In genomic region chr13:109126973-109127615, GRCh38 we compare ENCODE assay signal across 16 cellular contexts.
A peak's percentile ranks its signal among the peaks of the same experiment; 100 is the strongest.
DNase-seq lines count a peak whose midpoint lies in the region; ATAC-seq and TF ChIP-seq lines count a peak whose summit lies in the region.
"Had no signal": no experiment of that assay in that cellular context is flagged by ENCODE, and none has a peak within 500 bp of the region (broad histone marks: within the 10 kb centered on the region; RNA-seq: fewer than 3 reads in every experiment).

No MANE protein-coding gene starts in this region.

- H3K4me1 ChIP-seq in SK-N-SH (ENCODE audit: control insufficient read depth in 1 of 2, insufficient read depth in 2 of 2, low read depth in 1 of 2, low read length in 1 of 2) (peaks cover 0 to 9% of the 10 kb centered on the region in 2 experiments; a peak in 3 of 4 replicates), neural progenitor cell (peaks cover 36% of the 10 kb centered on the region)
- H3K4me1 ChIP-seq: SJCRH30 had no signal

- no peak for TF ChIP-seq EP300 in SK-N-SH (IDR thresholded peaks at IDR 0.05; ENCODE audit: borderline replicate concordance in 1 of 2, low read depth in 1 of 2, low read length in 1 of 2)

- H3K9me3 ChIP-seq in SK-N-SH (no peaks in the 10 kb centered on the region), neural progenitor cell (ENCODE audit: low read depth) (no peaks in the 10 kb centered on the region)
- H3K9me3 ChIP-seq: SJCRH30 had no signal

- no peak overlapping the region for H3K4me3 Mint-ChIP-seq in neural progenitor cell
- no peak overlapping the region for H3K4me3 Mint-ChIP-seq in activated naive CD8-positive, alpha-beta T cell treated with anti-CD3 and anti-CD28 coated beads, Interleukin-2, amount 50 U/mL, for 24 hours
- H3K4me3 Mint-ChIP-seq: B cell had no signal

- DNase-seq in Ammon's horn (ENCODE audit: low spot score) (peak; percentile 52), SK-N-SH (peak; percentile 75), cerebellar cortex (ENCODE audit: low spot score) (peak; percentile 5), neural progenitor cell (ENCODE audit: low spot score) (peak; percentile 63), erythroblast (lab: John Stamatoyannopoulos, UW) (no peak), kidney glomerular epithelial cell (lab: John Stamatoyannopoulos, UW) (no peak)
- DNase-seq in activated naive CD8-positive, alpha-beta T cell treated with anti-CD3 and anti-CD28 coated beads, Interleukin-2, amount 50 U/mL, for 24 hours: no peak
- DNase-seq: DMS79, KBM-7, NCI-H1092, NCI-H1436, NCI-H187 treated with DMSO at 0.1 percent for 48 hours, NCI-H774, OCI-M1, SJCRH30 had no signal

- H3K4me2 ChIP-seq in SK-N-SH: no peak overlapping the region
- H3K4me2 ChIP-seq in neural progenitor cell: peak overlapping the region; percentile 25

- no peaks in the 10 kb centered on the region for H3K36me3 Mint-ChIP-seq in neural progenitor cell
- no peaks in the 10 kb centered on the region for H3K36me3 Mint-ChIP-seq in activated naive CD8-positive, alpha-beta T cell treated with anti-CD3 and anti-CD28 coated beads, Interleukin-2, amount 50 U/mL, for 24 hours (ENCODE audit: low read depth)

- TF ChIP-seq CTCF in SK-N-SH (IDR thresholded peaks at IDR 0.05) (no peak), neural progenitor cell (IDR thresholded peaks at IDR 0.05) (no peak)

- WGBS in SK-N-SH (ENCODE audit: low lambda C conversion rate): 71% methylated on average over 30 of the region's 32 CpGs

- H3K27me3 Mint-ChIP-seq in neural progenitor cell (ENCODE audit: insufficient read depth, low read depth): no peaks in the 10 kb centered on the region
- H3K27me3 Mint-ChIP-seq in activated naive CD8-positive, alpha-beta T cell treated with anti-CD3 and anti-CD28 coated beads, Interleukin-2, amount 50 U/mL, for 24 hours: no peaks in the 10 kb centered on the region
- H3K27me3 Mint-ChIP-seq: B cell had no signal

- POLR2A ChIA-PET in SK-N-SH (lab: Yijun Ruan, JAX): interaction anchor here (0.6 kb wide), 1 partner anchor 12 kb away, joined by 4 read pairs; no protein-coding TSS in a partner anchor

- CTCF ChIA-PET in SK-N-SH (lab: Yijun Ruan, JAX): no interaction called here

- no peak for TF ChIP-seq RAD21 in SK-N-SH (IDR thresholded peaks at IDR 0.05; ENCODE audit: low read length)

- no peak overlapping the region; a peak in 1 of 4 replicates for H3K4me3 ChIP-seq in SK-N-SH (ENCODE audit: low read depth in 2 of 2, low read length in 1 of 2)
- H3K4me3 ChIP-seq in neural progenitor cell: no peak overlapping the region
- H3K4me3 ChIP-seq: SJCRH30 had no signal

- H3F3A ChIP-seq in SK-N-SH (replicated peaks; ENCODE audit: insufficient read depth) (no peaks in the 10 kb centered on the region), neural progenitor cell (ENCODE audit: low read depth) (no peaks in the 10 kb centered on the region)

- H3K9ac ChIP-seq in SK-N-SH: no peak overlapping the region
- no peak overlapping the region for H3K9ac ChIP-seq in neural progenitor cell

- TF ChIP-seq POLR2A in erythroblast (IDR thresholded peaks at IDR 0.05; ENCODE audit: low read length): no peak

- no peaks in the 10 kb centered on the region for H3K9me2 ChIP-seq in SK-N-SH

- H3K79me2 ChIP-seq in SK-N-SH (ENCODE audit: insufficient read depth) (no peaks in the 10 kb centered on the region), neural progenitor cell (ENCODE audit: low read depth) (no peaks in the 10 kb centered on the region)

- H2AFZ ChIP-seq in SK-N-SH (ENCODE audit: low read depth) (no peak overlapping the region), neural progenitor cell (replicated peaks) (peak overlapping the region; percentile 38)

- H3K27ac ChIP-seq in SK-N-SH (ENCODE audit: low read depth in 2 of 2, low read length in 1 of 2): peak overlapping the region in 1 of 2 experiments; percentile 74; a peak in 2 of 4 replicates
- H3K27ac ChIP-seq in neural progenitor cell: no peak overlapping the region
- H3K27ac ChIP-seq: SJCRH30 had no signal

- H3K36me3 ChIP-seq in SK-N-SH (replicated peaks in 1 of 2; ENCODE audit: control insufficient read depth in 1 of 2, insufficient read depth in 2 of 2, low read length in 1 of 2): no peaks in the 10 kb centered on the region
- H3K36me3 ChIP-seq in neural progenitor cell: no peaks in the 10 kb centered on the region
- H3K36me3 ChIP-seq: SJCRH30 had no signal

- ATAC-seq in activated naive CD8-positive, alpha-beta T cell treated with anti-CD3 and anti-CD28 coated beads, Interleukin-2, amount 50 U/mL, for 24 hours: no peak

- peaks cover 49% of the 10 kb centered on the region for H3K4me1 Mint-ChIP-seq in neural progenitor cell
- H3K4me1 Mint-ChIP-seq in activated naive CD8-positive, alpha-beta T cell treated with anti-CD3 and anti-CD28 coated beads, Interleukin-2, amount 50 U/mL, for 24 hours: no peaks in the 10 kb centered on the region

- H4K20me1 ChIP-seq in SK-N-SH (ENCODE audit: insufficient read depth) (no peaks in the 10 kb centered on the region), neural progenitor cell (ENCODE audit: low read depth) (no peaks in the 10 kb centered on the region)

- no peaks in the 10 kb centered on the region for H3K9me3 Mint-ChIP-seq in neural progenitor cell
- H3K9me3 Mint-ChIP-seq in activated naive CD8-positive, alpha-beta T cell treated with anti-CD3 and anti-CD28 coated beads, Interleukin-2, amount 50 U/mL, for 24 hours: no peaks in the 10 kb centered on the region

- no peak overlapping the region for H3K27ac Mint-ChIP-seq in neural progenitor cell
- H3K27ac Mint-ChIP-seq in activated naive CD8-positive, alpha-beta T cell treated with anti-CD3 and anti-CD28 coated beads, Interleukin-2, amount 50 U/mL, for 24 hours: no peak overlapping the region
- H3K27ac Mint-ChIP-seq: B cell had no signal

- H3K27me3 ChIP-seq in SK-N-SH (ENCODE audit: insufficient read depth) (no peaks in the 10 kb centered on the region), neural progenitor cell (no peaks in the 10 kb centered on the region)
- H3K27me3 ChIP-seq: SJCRH30 had no signal

TF ChIP-seq in SK-N-SH, 30 proteins besides CTCF, POLR2A, EP300 and RAD21:
- TF ChIP-seq YY1 (IDR thresholded peaks at IDR 0.05; ENCODE audit: low read depth): no peak
- TF ChIP-seq MXI1 (IDR thresholded peaks at IDR 0.05; ENCODE audit: low read depth, low read length): 0 out of 2 replicates have a peak, but pooled peaks have one; percentile 6

Comparison
In these comparisons a context has a peak if more than half of its experiments do, and no peak if none do; other contexts are left out.
1. DNase-seq: peak in Ammon's horn (single experiment), SK-N-SH (single experiment), cerebellar cortex (single experiment) and neural progenitor cell (single experiment); none in activated naive CD8-positive, alpha-beta T cell treated with anti-CD3 and anti-CD28 coated beads, Interleukin-2, amount 50 U/mL, for 24 hours (single experiment), erythroblast (0 of 2) and kidney glomerular epithelial cell (single experiment).